8 cellular contexts compared by ENCODE assay signal in genomic region chr16:29926675-29927522, GRCh38. TPM values are rescaled to one million over a fixed set of nuclear protein-coding genes. Genes with fewer than 3 reads are reported as not detected.
DNase-seq lines count a peak whose midpoint lies in the region; ATAC-seq and TF ChIP-seq lines count a peak whose summit lies in the region.

No MANE protein-coding gene starts in this region.

- WGBS in gastroesophageal sphincter (ENCODE audit: low coverage in 1 of 2), 2 donors, result 15 to 18% methylated on average over 13 to 21 of the region's 23 CpGs

- ATAC-seq in HG03135 (IDR thresholded peaks at IDR 0.05; ENCODE audit: unreplicated experiment) (peak; percentile 22), gastroesophageal sphincter (peak; percentile 20)

- H3K36me3 ChIP-seq in WERI-Rb-1 (peaks cover 4% of the 10 kb centered on the region), gastroesophageal sphincter (peaks cover 0 to 13% of the 10 kb centered on the region in 2 donors), neutrophil (peaks cover 17% of the 10 kb centered on the region)

- no peak for TF ChIP-seq EP300 in gastroesophageal sphincter (IDR thresholded peaks at IDR 0.05)

- H3K4me1 ChIP-seq in gastroesophageal sphincter (peaks cover 0 to 36% (median 15%) of the 10 kb centered on the region in 3 donors), neutrophil (ENCODE audit: control insufficient read depth in 1 of 2, insufficient read depth in 1 of 2, low read depth in 1 of 2, low read length in 1 of 2) (peaks cover 29 to 39% of the 10 kb centered on the region in 2 experiments)

- H3K4me3 ChIP-seq in WERI-Rb-1 (ENCODE audit: low read depth, low read length), result peak overlapping the region; percentile 91
- H3K4me3 ChIP-seq in gastroesophageal sphincter, result peak overlapping the region; percentile 75 to 98
- H3K4me3 ChIP-seq in neutrophil (ENCODE audit: low read depth in 1 of 2, low read length in 1 of 2), result peak overlapping the region; percentile 84 to 99

- H3K27ac ChIP-seq in WERI-Rb-1, result peak overlapping the region; percentile 97
- H3K27ac ChIP-seq in gastroesophageal sphincter, result peak overlapping the region; percentile 36 to 94 (median 92)
- peak overlapping the region; percentile 83 for H3K27ac ChIP-seq in neutrophil

- TF ChIP-seq POLR2A in gastroesophageal sphincter (IDR thresholded peaks at IDR 0.05), result no peak

- DNase-seq in DMS79 treated with DMSO at 0.1 percent for 48 hours (lab: John Stamatoyannopoulos, UW) (peak; percentile 51), WERI-Rb-1 (peak; percentile 39), NOMO-1 treated with DMSO at 0.1 percent for 48 hours (lab: John Stamatoyannopoulos, UW; ENCODE audit: unreplicated experiment) (no peak), HuH-7.5 (ENCODE audit: low spot score) (no peak)
- no peak for DNase-seq in NK-92 treated with Interleukin-12 subunit alpha and Interleukin-12 subunit beta, amount 100 ng/mL, for 24 hours (lab: John Stamatoyannopoulos, UW)

- no peak for TF ChIP-seq CTCF in WERI-Rb-1 (IDR thresholded peaks at IDR 0.05; ENCODE audit: low read depth, low read length)
- TF ChIP-seq CTCF in gastroesophageal sphincter (IDR thresholded peaks at IDR 0.05), result no peak
- TF ChIP-seq CTCF in neutrophil (IDR thresholded peaks at IDR 0.05), result no peak

- no peaks in the 10 kb centered on the region for H3K27me3 ChIP-seq in WERI-Rb-1 (ENCODE audit: insufficient read depth, low read depth, severe bottlenecking)
- no peaks in the 10 kb centered on the region for H3K27me3 ChIP-seq in gastroesophageal sphincter
- no peaks in the 10 kb centered on the region for H3K27me3 ChIP-seq in neutrophil

- H3K9me3 ChIP-seq in WERI-Rb-1 (ENCODE audit: severe bottlenecking), result no peaks in the 10 kb centered on the region
- no peaks in the 10 kb centered on the region for H3K9me3 ChIP-seq in gastroesophageal sphincter
- no peaks in the 10 kb centered on the region for H3K9me3 ChIP-seq in neutrophil

RNA-seq across cellular contexts. Expression of gene KCTD13, which starts 0.9 kb away (rescaled TPM):
- total RNA-seq in gastroesophageal sphincter, result 10 to 100 TPM; 12.0 to 30.7 (median 20.1) TPM

RNA-seq across cellular contexts. Expression of gene ASPHD1, which starts 26.6 kb away (rescaled TPM):
- under 1 TPM in 1 of 4 donors, not detected in 3; 0.42 TPM for total RNA-seq in gastroesophageal sphincter

RNA-seq across cellular contexts. Expression of gene SEZ6L2, which starts 27.5 kb away (rescaled TPM):
- total RNA-seq in gastroesophageal sphincter, result 1 to 10 TPM in 3 of 4 donors, not detected in 1; 1.1 to 1.6 (median 1.1) TPM

RNA-seq across cellular contexts. Expression of gene TMEM219, which starts 35.0 kb away (rescaled TPM):
- 100 to 1,000 TPM in 2 of 4 donors, 10 to 100 TPM in 2; 89.1 to 131 (median 100) TPM for total RNA-seq in gastroesophageal sphincter

RNA-seq across cellular contexts. Expression of gene TAOK2, which starts 46.8 kb away (rescaled TPM):
- 10 to 100 TPM; 38.4 to 62.1 (median 46.5) TPM for total RNA-seq in gastroesophageal sphincter

Comparison
In these comparisons a context has a peak if more than half of its experiments do, and no peak if none do; other contexts are left out.
1. DNase-seq: peak in DMS79 treated with DMSO at 0.1 percent for 48 hours (single experiment) and WERI-Rb-1 (single experiment); none in NOMO-1 treated with DMSO at 0.1 percent for 48 hours (single experiment), HuH-7.5 (single experiment) and NK-92 treated with Interleukin-12 subunit alpha and Interleukin-12 subunit beta, amount 100 ng/mL, for 24 hours (single experiment).
2. Peak in every context shown above with its lines, with median percentiles within 50 percentile points of each other: H3K27ac ChIP-seq and H3K4me3 ChIP-seq.